In genomic region chr1:150561830-150562367, GRCh38 we compare ENCODE assay signal across 1 cellular context.
TF ChIP-seq lines count a peak whose summit lies in the region.

No MANE protein-coding gene starts in this region.

TF ChIP-seq in K562, 482 proteins besides CTCF, POLR2A, EP300 and RAD21 (continued from another document and continues in another):
- no peak for TF ChIP-seq ZBTB49 (CRISPR knock-in tag; IDR thresholded peaks at IDR 0.05; ENCODE audit: borderline replicate concordance)
- TF ChIP-seq SIN3A (IDR thresholded peaks at IDR 0.05; ENCODE audit: borderline replicate concordance in 2 of 2, control insufficient read depth in 1 of 2, low read depth in 2 of 2, low read length in 2 of 2), result peak; percentile 72 to 90; a peak in 3 of 4 replicates
- no peak for TF ChIP-seq MTA2 (IDR thresholded peaks at IDR 0.05; ENCODE audit: low read depth)
- no peak for TF ChIP-seq CHCHD3 (CRISPR knock-in tag; IDR thresholded peaks at IDR 0.05)
- no peak for TF ChIP-seq RBM22 (IDR thresholded peaks at IDR 0.05; ENCODE audit: low read depth, low read length, poor library complexity, severe bottlenecking)
- TF ChIP-seq NR0B1 (IDR thresholded peaks at IDR 0.05; ENCODE audit: partially characterized antibody), result no peak
- TF ChIP-seq ERF (CRISPR knock-in tag; IDR thresholded peaks at IDR 0.05), result peak; percentile 23; the same call in 1 of the 2 replicates
- no peak for TF ChIP-seq FOXK2 (conservative IDR thresholded peaks at IDR 0.05 in 1 of 2, IDR thresholded peaks at IDR 0.05 in 1 of 2; ENCODE audit: low read depth in 2 of 2)
- no peak for TF ChIP-seq CTCFL (IDR thresholded peaks at IDR 0.05; ENCODE audit: borderline replicate concordance, insufficient read depth, low read depth, low read length, poor library complexity, severe bottlenecking)
- TF ChIP-seq XRCC5 (IDR thresholded peaks at IDR 0.05; ENCODE audit: low read depth, low read length), result no peak
- peak; percentile 71 for TF ChIP-seq POLR2G (IDR thresholded peaks at IDR 0.05; ENCODE audit: low read depth, low read length)
- no peak for TF ChIP-seq CREBBP (IDR thresholded peaks at IDR 0.05; ENCODE audit: low read depth, low read length)
- peak in 1 of 2 experiments; percentile 62; a peak in 1 of 4 replicates for TF ChIP-seq SRF (CRISPR knock-in tag; IDR thresholded peaks at IDR 0.05)
- no peak for TF ChIP-seq TFE3 (CRISPR knock-in tag; IDR thresholded peaks at IDR 0.05)
- TF ChIP-seq GATAD2B (IDR thresholded peaks at IDR 0.05; ENCODE audit: borderline replicate concordance), result no peak
- TF ChIP-seq MAFF (IDR thresholded peaks at IDR 0.05; ENCODE audit: low read length), result no peak
- TF ChIP-seq PTRF (tag; IDR thresholded peaks at IDR 0.05), result no peak
- no peak for TF ChIP-seq ZNF146 (CRISPR knock-in tag; IDR thresholded peaks at IDR 0.05; ENCODE audit: unreplicated experiment)
- TF ChIP-seq MBD2 (IDR thresholded peaks at IDR 0.05; ENCODE audit: borderline replicate concordance, low read depth), result peak; percentile 62; the same call in 1 of the 2 replicates
- no peak for TF ChIP-seq FOXM1 (IDR thresholded peaks at IDR 0.05; ENCODE audit: low read depth)
- TF ChIP-seq FOXM1 (CRISPR knock-in tag; IDR thresholded peaks at IDR 0.05; ENCODE audit: low read depth), result no peak
- TF ChIP-seq PHF8 (IDR thresholded peaks at IDR 0.05; ENCODE audit: borderline replicate concordance, low read length), result peak; percentile 34; the same call in 1 of the 2 replicates
- TF ChIP-seq MXI1 (IDR thresholded peaks at IDR 0.05; ENCODE audit: low read depth, low read length), result no peak
- peak; percentile 79; the same call in 1 of the 2 replicates for TF ChIP-seq MITF (IDR thresholded peaks at IDR 0.05)
- peak; percentile 83 for TF ChIP-seq GTF2E2 (tag; IDR thresholded peaks at IDR 0.05)
- TF ChIP-seq EP400 (IDR thresholded peaks at IDR 0.05), result peak; percentile 64; the same call in 1 of the 2 replicates
- no peak for TF ChIP-seq ZNF707 (CRISPR knock-in tag; conservative IDR thresholded peaks at IDR 0.05)
- TF ChIP-seq ARHGAP35 (IDR thresholded peaks at IDR 0.05; ENCODE audit: partially characterized antibody), result peak; percentile 57
- TF ChIP-seq GABPB1 (CRISPR knock-in tag; IDR thresholded peaks at IDR 0.05), result peak; percentile 8; the same call in 1 of the 2 replicates
- no peak for TF ChIP-seq LEF1 (IDR thresholded peaks at IDR 0.05)
- TF ChIP-seq U2AF1 (optimal IDR thresholded peaks at IDR 0.05; ENCODE audit: low read depth, low read length), result no peak
- TF ChIP-seq SMAD3 (CRISPR knock-in tag; conservative IDR thresholded peaks at IDR 0.05), result no peak
- no peak for TF ChIP-seq MIER1 (IDR thresholded peaks at IDR 0.05; ENCODE audit: low read depth)
- TF ChIP-seq HDGF (IDR thresholded peaks at IDR 0.05), result 0 out of 2 replicates have a peak, but pooled peaks have one; percentile 72
- TF ChIP-seq RFX5 (IDR thresholded peaks at IDR 0.05; ENCODE audit: low read depth, low read length), result peak; percentile 98
- no peak for TF ChIP-seq CHAMP1 (IDR thresholded peaks at IDR 0.05)
- peak; percentile 63 for TF ChIP-seq USF1 (CRISPR knock-in tag; IDR thresholded peaks at IDR 0.05)
- TF ChIP-seq KLF13 (tag; IDR thresholded peaks at IDR 0.05; ENCODE audit: borderline replicate concordance, low read depth), result 0 out of 2 replicates have a peak, but pooled peaks have one; percentile 41
- peak; percentile 67; the same call in 1 of the 2 replicates for TF ChIP-seq JUND (IDR thresholded peaks at IDR 0.05; ENCODE audit: borderline replicate concordance, low read depth, low read length)
- TF ChIP-seq JUND (tag; IDR thresholded peaks at IDR 0.05; ENCODE audit: borderline replicate concordance, low read depth, low read length), result no peak; the same call in 2 of the 3 replicates
- TF ChIP-seq ATF7 (IDR thresholded peaks at IDR 0.05), result peak; percentile 73
- no peak for TF ChIP-seq TBP (optimal IDR thresholded peaks at IDR 0.05; ENCODE audit: low read depth, low read length)
- TF ChIP-seq ESRRB (CRISPR knock-in tag; IDR thresholded peaks at IDR 0.05; ENCODE audit: borderline replicate concordance), result no peak
- peak; percentile 47; the same call in 1 of the 2 replicates for TF ChIP-seq SMARCA4 (IDR thresholded peaks at IDR 0.05)
- TF ChIP-seq SMARCA5 (IDR thresholded peaks at IDR 0.05), result peak; percentile 69; the same call in 1 of the 2 replicates
- TF ChIP-seq PCBP1 (IDR thresholded peaks at IDR 0.05; ENCODE audit: low read depth, low read length, poor library complexity, severe bottlenecking), result peak; percentile 14
- no peak for TF ChIP-seq ZNF436 (CRISPR knock-in tag; IDR thresholded peaks at IDR 0.05)
- 0 out of 4 replicates have a peak, but pooled peaks of 1 of the 2 experiments have one; percentile 21 for TF ChIP-seq TRIM24 (IDR thresholded peaks at IDR 0.05)
- TF ChIP-seq KLF1 (tag; IDR thresholded peaks at IDR 0.05), result peak; percentile 62; the same call in 1 of the 2 replicates
- no peak for TF ChIP-seq RBM25 (IDR thresholded peaks at IDR 0.05; ENCODE audit: low read depth, low read length, severe bottlenecking)
- peak; percentile 68; the same call in 1 of the 2 replicates for TF ChIP-seq ZFX (CRISPR knock-in tag; IDR thresholded peaks at IDR 0.05)
- no peak; the same call in 1 of the 2 replicates for TF ChIP-seq PTBP1 (IDR thresholded peaks at IDR 0.05; ENCODE audit: low read depth, low read length)
- no peak for TF ChIP-seq IRF1 (CRISPR knock-in tag; IDR thresholded peaks at IDR 0.05; ENCODE audit: borderline replicate concordance)
- TF ChIP-seq POLR2AphosphoS2 (IDR thresholded peaks at IDR 0.05; ENCODE audit: low read length), result peak; percentile 75
- no peak for TF ChIP-seq NR3C1 (CRISPR knock-in tag; IDR thresholded peaks at IDR 0.05)
- 0 out of 4 replicates have a peak, but pooled peaks of 1 of the 2 experiments have one; percentile 6 for TF ChIP-seq ZNF639 (CRISPR knock-in tag; conservative IDR thresholded peaks at IDR 0.05 in 1 of 2, IDR thresholded peaks at IDR 0.05 in 1 of 2)
- TF ChIP-seq ZNF586 (CRISPR knock-in tag; conservative IDR thresholded peaks at IDR 0.05), result no peak
